ENCODE assay signal across 1 cellular context in the genomic region with DNA sequence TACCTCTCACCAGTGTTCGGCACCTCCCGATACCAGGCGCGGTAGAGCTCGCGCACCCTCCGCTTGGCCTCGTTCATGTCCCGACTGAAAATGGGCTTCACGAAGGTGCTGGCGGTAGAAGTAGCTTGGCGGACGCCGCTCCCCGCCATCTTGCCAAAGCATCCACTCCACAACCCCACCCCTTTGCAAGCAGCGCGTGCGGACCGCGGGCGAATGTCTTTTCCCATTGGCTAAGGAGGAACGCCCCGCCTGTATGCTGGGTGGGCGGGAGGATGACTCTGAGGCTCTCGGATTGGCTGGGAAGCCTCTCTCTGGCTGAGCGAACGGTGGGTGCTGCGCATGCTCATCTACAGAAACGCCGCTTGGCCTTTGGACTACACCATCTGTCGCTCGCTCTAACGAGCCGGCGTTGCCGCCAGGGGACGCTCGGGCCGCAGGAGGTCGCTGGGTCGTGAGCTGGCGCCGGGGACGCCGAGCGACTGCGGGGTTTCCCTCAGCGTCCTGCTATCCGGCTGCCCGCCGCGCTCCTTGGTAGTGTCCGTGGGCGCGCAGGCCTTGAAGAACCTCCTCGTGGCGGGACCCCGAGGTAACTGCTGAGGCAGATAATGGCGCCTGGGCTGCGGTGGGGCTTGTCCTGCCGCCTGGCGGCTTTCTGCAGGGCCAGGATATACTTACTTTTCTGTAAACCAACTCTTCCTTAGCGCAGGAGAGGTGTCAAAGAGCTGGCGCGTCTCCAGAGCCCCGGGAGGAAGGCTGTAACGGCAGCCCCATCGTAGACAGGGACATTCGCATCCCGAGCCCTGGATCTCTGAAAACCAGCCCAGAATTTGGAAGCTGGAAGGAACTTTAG.
TF ChIP-seq lines count a peak whose summit lies in the region.

A gene (minus strand): TSS at position 177 of the 850 bp plus-strand sequence. CDS start 28 bp downstream, at position 149.

TF ChIP-seq in WTC11, 78 proteins besides CTCF, POLR2A, EP300 and RAD21 (continued from another document):
- TF ChIP-seq, protein P1, sequence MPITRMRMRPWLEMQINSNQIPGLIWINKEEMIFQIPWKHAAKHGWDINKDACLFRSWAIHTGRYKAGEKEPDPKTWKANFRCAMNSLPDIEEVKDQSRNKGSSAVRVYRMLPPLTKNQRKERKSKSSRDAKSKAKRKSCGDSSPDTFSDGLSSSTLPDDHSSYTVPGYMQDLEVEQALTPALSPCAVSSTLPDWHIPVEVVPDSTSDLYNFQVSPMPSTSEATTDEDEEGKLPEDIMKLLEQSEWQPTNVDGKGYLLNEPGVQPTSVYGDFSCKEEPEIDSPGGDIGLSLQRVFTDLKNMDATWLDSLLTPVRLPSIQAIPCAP (CRISPR knock-in tag; IDR thresholded peaks at IDR 0.05): no peak
- no peak for TF ChIP-seq ZNF416 (CRISPR knock-in tag; IDR thresholded peaks at IDR 0.05)
- TF ChIP-seq, protein P2, sequence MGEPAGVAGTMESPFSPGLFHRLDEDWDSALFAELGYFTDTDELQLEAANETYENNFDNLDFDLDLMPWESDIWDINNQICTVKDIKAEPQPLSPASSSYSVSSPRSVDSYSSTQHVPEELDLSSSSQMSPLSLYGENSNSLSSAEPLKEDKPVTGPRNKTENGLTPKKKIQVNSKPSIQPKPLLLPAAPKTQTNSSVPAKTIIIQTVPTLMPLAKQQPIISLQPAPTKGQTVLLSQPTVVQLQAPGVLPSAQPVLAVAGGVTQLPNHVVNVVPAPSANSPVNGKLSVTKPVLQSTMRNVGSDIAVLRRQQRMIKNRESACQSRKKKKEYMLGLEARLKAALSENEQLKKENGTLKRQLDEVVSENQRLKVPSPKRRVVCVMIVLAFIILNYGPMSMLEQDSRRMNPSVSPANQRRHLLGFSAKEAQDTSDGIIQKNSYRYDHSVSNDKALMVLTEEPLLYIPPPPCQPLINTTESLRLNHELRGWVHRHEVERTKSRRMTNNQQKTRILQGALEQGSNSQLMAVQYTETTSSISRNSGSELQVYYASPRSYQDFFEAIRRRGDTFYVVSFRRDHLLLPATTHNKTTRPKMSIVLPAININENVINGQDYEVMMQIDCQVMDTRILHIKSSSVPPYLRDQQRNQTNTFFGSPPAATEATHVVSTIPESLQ (CRISPR knock-in tag; IDR thresholded peaks at IDR 0.05): no peak
- TF ChIP-seq, protein P3, sequence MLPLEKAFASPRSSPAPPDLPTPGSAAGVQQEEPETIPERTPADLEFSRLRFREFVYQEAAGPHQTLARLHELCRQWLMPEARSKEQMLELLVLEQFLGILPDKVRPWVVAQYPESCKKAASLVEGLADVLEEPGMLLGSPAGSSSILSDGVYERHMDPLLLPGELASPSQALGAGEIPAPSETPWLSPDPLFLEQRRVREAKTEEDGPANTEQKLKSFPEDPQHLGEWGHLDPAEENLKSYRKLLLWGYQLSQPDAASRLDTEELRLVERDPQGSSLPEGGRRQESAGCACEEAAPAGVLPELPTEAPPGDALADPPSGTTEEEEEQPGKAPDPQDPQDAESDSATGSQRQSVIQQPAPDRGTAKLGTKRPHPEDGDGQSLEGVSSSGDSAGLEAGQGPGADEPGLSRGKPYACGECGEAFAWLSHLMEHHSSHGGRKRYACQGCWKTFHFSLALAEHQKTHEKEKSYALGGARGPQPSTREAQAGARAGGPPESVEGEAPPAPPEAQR (CRISPR knock-in tag; IDR thresholded peaks at IDR 0.05): no peak
- 0 out of 2 replicates have a peak, but pooled peaks have one; percentile 9 for TF ChIP-seq FOXK1 (CRISPR knock-in tag; IDR thresholded peaks at IDR 0.05)
- TF ChIP-seq GTF2I (CRISPR knock-in tag; conservative IDR thresholded peaks at IDR 0.05): no peak
TF ChIP-seq in WTC11: peak in this region for 20.
